Comparison of ENCODE assay signal across 12 cellular contexts in the genomic region with DNA sequence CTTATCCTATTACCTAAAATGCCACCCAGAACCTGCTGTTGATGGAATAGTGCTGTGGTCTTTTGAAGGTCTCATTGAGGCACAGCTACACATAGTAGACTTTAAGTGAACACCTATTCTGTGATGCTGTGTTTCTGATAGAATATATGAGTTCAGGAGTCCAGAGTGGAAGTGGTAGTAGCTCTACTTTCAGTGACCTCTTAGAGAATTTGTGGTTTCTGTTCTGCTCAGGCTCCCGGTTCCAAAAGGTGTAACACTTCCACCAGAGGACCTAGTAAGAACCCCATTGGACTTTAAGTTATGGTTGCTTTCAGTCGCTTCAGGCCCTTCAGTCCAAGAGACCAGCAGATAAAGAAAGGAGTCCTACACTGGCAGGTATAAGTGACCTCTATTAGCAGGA.
DNase-seq lines count a peak whose midpoint lies in the region; ATAC-seq lines count a peak whose summit lies in the region.
"Had no signal": no experiment of that assay in that cellular context is flagged by ENCODE, and none has a peak within 500 bp of the region (broad histone marks: within the 10 kb centered on the region; RNA-seq: fewer than 3 reads in every experiment).

No MANE protein-coding gene starts in this region.

- ATAC-seq in GM18511 (IDR thresholded peaks at IDR 0.05; ENCODE audit: unreplicated experiment) = peak; percentile 49
- peak; percentile 37 for ATAC-seq in GM21390 (IDR thresholded peaks at IDR 0.05; ENCODE audit: unreplicated experiment)
- peak; percentile 44 for ATAC-seq in HG03025 (IDR thresholded peaks at IDR 0.05; ENCODE audit: low FRiP score, unreplicated experiment)

- DNase-seq in MV-4-11 (lab: John Stamatoyannopoulos, UW) (peak; percentile 28), NCI-H510A (lab: John Stamatoyannopoulos, UW) (no peak), COR-L47 (lab: John Stamatoyannopoulos, UW) (no peak), NCI-H774 (lab: John Stamatoyannopoulos, UW) (no peak)
- no peak for DNase-seq in activated CD8-positive, alpha-beta memory T cell treated with anti-CD3 and anti-CD28 coated beads, Interleukin-2, amount 50 U/mL, for 4 hours
- DNase-seq: activated T-cell treated with anti-CD3 and anti-CD28 coated beads, Interleukin-2, amount 50 U/mL, for 48 hours; hypothalamus; NCI-H1105; upper lobe of right lung had no signal
